ENCODE assay signal across 8 cellular contexts in genomic region chr2:215269397-215270117, GRCh38. TPM values are rescaled to one million over a fixed set of nuclear protein-coding genes. Genes with fewer than 3 reads are reported as not detected.
DNase-seq lines count a peak whose midpoint lies in the region; ATAC-seq, FAIRE-seq and TF ChIP-seq lines count a peak whose summit lies in the region.

No MANE protein-coding gene starts in this region.

- DNase-seq in GM04504 (ENCODE audit: low read depth), result peak; percentile 56
- peak; percentile 44 to 86 for DNase-seq in NCI-H526 (lab: John Stamatoyannopoulos, UW)
- peak; percentile 53 for DNase-seq in activated CD4-positive, alpha-beta memory T cell treated with anti-CD3 and anti-CD28 coated beads for 36 hours
- peak; percentile 73 for DNase-seq in endothelial cell (ENCODE audit: low spot score)
- DNase-seq in myocyte (ENCODE audit: low read depth), result peak; percentile 90
- peak; percentile 17 for DNase-seq in stimulated activated naive B cell treated with anti-CD40 and anti-IgM and Interleukin-4, amounts not matched to agents 10 μg/mL and 1 μg/mL and 100 μg/mL, for 72 hours
- DNase-seq in GM12891 (ENCODE audit: insufficient read length, low spot score), result no peak

- TF ChIP-seq POLR2A in GM12891 (IDR thresholded peaks at IDR 0.05; ENCODE audit: low read depth, low read length), result no peak

- no peaks in the 10 kb centered on the region for H3K4me1 Mint-ChIP-seq in activated CD4-positive, alpha-beta memory T cell treated with anti-CD3 and anti-CD28 coated beads for 36 hours (ENCODE audit: low read depth)
- H3K4me1 Mint-ChIP-seq in endothelial cell (ENCODE audit: unreplicated experiment), result no peaks in the 10 kb centered on the region
- peaks cover 0 to 5% of the 10 kb centered on the region in 2 donors for H3K4me1 Mint-ChIP-seq in stimulated activated naive B cell treated with anti-CD40 and anti-IgM and Interleukin-4, amounts not matched to agents 10 μg/mL and 1 μg/mL and 100 μg/mL, for 72 hours

- H3K36me3 Mint-ChIP-seq in activated CD4-positive, alpha-beta memory T cell treated with anti-CD3 and anti-CD28 coated beads for 36 hours, result no peaks in the 10 kb centered on the region
- H3K36me3 Mint-ChIP-seq in endothelial cell (ENCODE audit: low read depth, unreplicated experiment), result no peaks in the 10 kb centered on the region
- H3K36me3 Mint-ChIP-seq in stimulated activated naive B cell treated with anti-CD40 and anti-IgM and Interleukin-4, amounts not matched to agents 10 μg/mL and 1 μg/mL and 100 μg/mL, for 72 hours, result peaks cover 0 to 3% of the 10 kb centered on the region in 2 donors

- FAIRE-seq in GM12891 (lab: Jason Lieb, UNC), result no peak

- peak; percentile 74 for ATAC-seq in HG03175 (IDR thresholded peaks at IDR 0.05; ENCODE audit: unreplicated experiment)
- peak in 1 of 2 donors; percentile 49 for ATAC-seq in stimulated activated naive B cell treated with anti-CD40 and anti-IgM and Interleukin-4, amounts not matched to agents 10 μg/mL and 1 μg/mL and 100 μg/mL, for 72 hours (replicated peaks)

- no peak overlapping the region for H3K27ac Mint-ChIP-seq in activated CD4-positive, alpha-beta memory T cell treated with anti-CD3 and anti-CD28 coated beads for 36 hours
- H3K27ac Mint-ChIP-seq in endothelial cell (ENCODE audit: unreplicated experiment), result no peak overlapping the region
- H3K27ac Mint-ChIP-seq in stimulated activated naive B cell treated with anti-CD40 and anti-IgM and Interleukin-4, amounts not matched to agents 10 μg/mL and 1 μg/mL and 100 μg/mL, for 72 hours, result no peak overlapping the region

- no peaks in the 10 kb centered on the region for H3K27me3 Mint-ChIP-seq in activated CD4-positive, alpha-beta memory T cell treated with anti-CD3 and anti-CD28 coated beads for 36 hours
- peaks cover 1% of the 10 kb centered on the region for H3K27me3 Mint-ChIP-seq in endothelial cell (ENCODE audit: unreplicated experiment)
- H3K27me3 Mint-ChIP-seq in stimulated activated naive B cell treated with anti-CD40 and anti-IgM and Interleukin-4, amounts not matched to agents 10 μg/mL and 1 μg/mL and 100 μg/mL, for 72 hours, result peaks cover 6 to 7% of the 10 kb centered on the region in 2 donors

- intact Hi-C loops in activated CD4-positive, alpha-beta memory T cell treated with anti-CD3 and anti-CD28 coated beads for 36 hours (cut with micrococcal nuclease), result loop anchor here (2.0 kb wide), 1 partner anchor 1463 kb away; no protein-coding TSS in a partner anchor

- TF ChIP-seq CTCF in endothelial cell (IDR thresholded peaks at IDR 0.05; ENCODE audit: unreplicated experiment), result peak; percentile 78

- no peaks in the 10 kb centered on the region for H3K9me3 Mint-ChIP-seq in activated CD4-positive, alpha-beta memory T cell treated with anti-CD3 and anti-CD28 coated beads for 36 hours
- H3K9me3 Mint-ChIP-seq in endothelial cell (ENCODE audit: unreplicated experiment), result no peaks in the 10 kb centered on the region
- H3K9me3 Mint-ChIP-seq in stimulated activated naive B cell treated with anti-CD40 and anti-IgM and Interleukin-4, amounts not matched to agents 10 μg/mL and 1 μg/mL and 100 μg/mL, for 72 hours, result peaks cover 0 to 3% of the 10 kb centered on the region in 2 donors

- H3K4me3 Mint-ChIP-seq in activated CD4-positive, alpha-beta memory T cell treated with anti-CD3 and anti-CD28 coated beads for 36 hours, result no peak overlapping the region
- no peak overlapping the region for H3K4me3 Mint-ChIP-seq in endothelial cell (ENCODE audit: unreplicated experiment)
- H3K4me3 Mint-ChIP-seq in stimulated activated naive B cell treated with anti-CD40 and anti-IgM and Interleukin-4, amounts not matched to agents 10 μg/mL and 1 μg/mL and 100 μg/mL, for 72 hours, result no peak overlapping the region

- POLR2A ChIA-PET in activated CD4-positive, alpha-beta memory T cell treated with anti-CD3 and anti-CD28 coated beads for 36 hours (lab: Charles Lee), result no interaction called here

- CTCF ChIA-PET in activated CD4-positive, alpha-beta memory T cell treated with anti-CD3 and anti-CD28 coated beads for 36 hours (lab: Charles Lee), result interaction anchor here (0.6 to 1.4 kb wide), 18 partner anchors 9 to 1534 kb away, joined by 3 to 6 read pairs (median 3); no protein-coding TSS in a partner anchor

TF ChIP-seq in GM12891, 5 proteins besides CTCF, POLR2A, EP300 and RAD21:
- no peak for TF ChIP-seq TAF1 (IDR thresholded peaks at IDR 0.05; ENCODE audit: low read depth, low read length)
- TF ChIP-seq POU2F2 (IDR thresholded peaks at IDR 0.05; ENCODE audit: low read depth, low read length), result no peak
- TF ChIP-seq POLR2AphosphoS5 (IDR thresholded peaks at IDR 0.05; ENCODE audit: low read depth, low read length), result no peak
- no peak for TF ChIP-seq PAX5 (IDR thresholded peaks at IDR 0.05; ENCODE audit: insufficient read depth, low read length, severe bottlenecking)
- no peak for TF ChIP-seq SPI1 (IDR thresholded peaks at IDR 0.05; ENCODE audit: low read depth, low read length)
TF ChIP-seq in GM12891: peak in this region for 0.

RNA-seq across cellular contexts. Expression of gene ATIC, which starts 42.3 kb away (rescaled TPM):
- 100 to 1,000 TPM; 256 to 261 TPM for total RNA-seq in activated CD4-positive, alpha-beta memory T cell treated with anti-CD3 and anti-CD28 coated beads for 36 hours
- total RNA-seq in endothelial cell (ENCODE audit: unreplicated experiment), result 29.3 TPM
- total RNA-seq in myocyte, result 11.9 and 13.7 TPM in 2 replicates
- polyA plus RNA-seq in myocyte (2012), result 102 TPM
- 276 TPM for polyA plus RNA-seq in GM12891 (2012; ENCODE audit: low read depth, missing spikeins)
